In genomic region chr10:122796796-122797195, GRCh38 we compare ENCODE assay signal across 2 cellular contexts.
TF ChIP-seq lines count a peak whose summit lies in the region.

No MANE protein-coding gene starts in this region.

TF ChIP-seq in GM23338, 12 proteins besides CTCF, POLR2A, EP300 and RAD21 (continued from another document):
- TF ChIP-seq ETS1 (IDR thresholded peaks at IDR 0.05) = no peak
- TF ChIP-seq ZNF462 (CRISPR knock-in tag; IDR thresholded peaks at IDR 0.05) = no peak
- TF ChIP-seq POLR2AphosphoS5 (IDR thresholded peaks at IDR 0.05; ENCODE audit: low read depth) = no peak
- no peak for TF ChIP-seq CREB1 (CRISPR knock-in tag; IDR thresholded peaks at IDR 0.05; ENCODE audit: low read depth)
- no peak for TF ChIP-seq STAT1 (IDR thresholded peaks at IDR 0.05; ENCODE audit: unreplicated experiment)
- TF ChIP-seq ZNF331 (CRISPR knock-in tag; IDR thresholded peaks at IDR 0.05; ENCODE audit: low read depth) = no peak
- TF ChIP-seq NANOG (IDR thresholded peaks at IDR 0.05; ENCODE audit: borderline replicate concordance) = no peak
- no peak for TF ChIP-seq EZH2 (IDR thresholded peaks at IDR 0.05; ENCODE audit: low read depth, unreplicated experiment)
- TF ChIP-seq ZNF114 (CRISPR knock-in tag; IDR thresholded peaks at IDR 0.05) = no peak

TF ChIP-seq in WTC11, 78 proteins besides CTCF, POLR2A, EP300 and RAD21 (continued from another document):
- TF ChIP-seq AFF4 (CRISPR knock-in tag; IDR thresholded peaks at IDR 0.05; ENCODE audit: borderline replicate concordance) = no peak
- no peak for TF ChIP-seq AR (CRISPR knock-in tag; IDR thresholded peaks at IDR 0.05)
- no peak for TF ChIP-seq ZSCAN18 (CRISPR knock-in tag; IDR thresholded peaks at IDR 0.05)
- no peak for TF ChIP-seq ZNF416 (CRISPR knock-in tag; IDR thresholded peaks at IDR 0.05)
- TF ChIP-seq JAZF1 (CRISPR knock-in tag; IDR thresholded peaks at IDR 0.05) = no peak
- TF ChIP-seq USF2 (CRISPR knock-in tag; IDR thresholded peaks at IDR 0.05) = no peak
- TF ChIP-seq STAT6 (CRISPR knock-in tag; conservative IDR thresholded peaks at IDR 0.05; ENCODE audit: low read depth) = no peak
- no peak for TF ChIP-seq GTF2I (CRISPR knock-in tag; conservative IDR thresholded peaks at IDR 0.05)
- no peak for TF ChIP-seq SOX15 (CRISPR knock-in tag; IDR thresholded peaks at IDR 0.05)
- TF ChIP-seq ZNF423 (CRISPR knock-in tag; IDR thresholded peaks at IDR 0.05) = no peak
